11 cellular contexts compared by ENCODE assay signal in the genomic region with DNA sequence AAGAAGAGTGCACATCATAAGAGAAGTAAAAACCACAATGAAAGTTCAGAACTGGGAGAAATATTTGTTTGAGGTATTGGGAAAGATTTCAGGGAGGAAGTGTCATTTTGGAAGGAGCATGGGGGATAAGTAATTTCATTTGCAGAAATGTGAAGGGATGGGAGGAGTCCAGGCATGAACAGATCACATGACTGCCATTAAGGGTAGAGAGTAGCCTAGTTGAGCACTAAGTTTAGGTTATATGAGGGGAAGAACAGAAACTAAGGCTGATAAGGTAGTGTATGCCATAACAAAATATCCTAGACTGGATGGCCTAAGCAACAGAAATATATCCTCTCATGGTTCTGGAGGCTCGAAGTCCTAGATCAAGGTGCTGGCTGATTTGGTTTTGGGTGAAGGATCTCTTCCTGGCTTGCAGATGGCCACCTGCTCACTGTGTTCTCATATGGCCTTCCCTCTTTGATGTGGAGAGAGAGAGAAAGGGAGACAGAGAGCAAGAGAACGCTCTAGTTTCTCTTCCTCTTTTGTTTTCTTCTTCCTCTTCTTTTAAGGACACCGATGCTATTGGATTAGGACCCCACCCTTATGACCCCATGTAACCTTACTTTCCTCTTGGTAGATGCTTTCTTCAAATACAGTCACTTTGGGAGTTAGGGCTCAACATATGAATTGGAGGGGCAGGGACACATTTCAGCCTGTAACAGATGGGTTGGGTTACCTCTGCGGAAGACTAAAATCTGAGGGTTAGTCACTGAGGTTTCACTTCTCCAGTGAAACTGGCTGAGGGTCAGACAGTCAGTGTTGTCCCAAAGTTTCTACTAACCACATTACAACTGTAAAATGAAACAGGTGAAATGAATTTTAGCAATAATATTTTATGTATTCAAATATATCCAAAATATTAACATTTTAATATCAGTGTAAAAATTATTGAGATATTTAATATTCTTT.
DNase-seq lines count a peak whose midpoint lies in the region; ATAC-seq and TF ChIP-seq lines count a peak whose summit lies in the region.
"Had no signal": no experiment of that assay in that cellular context is flagged by ENCODE, and none has a peak within 500 bp of the region (broad histone marks: within the 10 kb centered on the region; RNA-seq: fewer than 3 reads in every experiment).

No MANE protein-coding gene starts in this region.

- ATAC-seq in left ventricle myocardium superior (peak; percentile 42), HG02981 (IDR thresholded peaks at IDR 0.05; ENCODE audit: unreplicated experiment) (peak; percentile 78)
- ATAC-seq: heart left ventricle, Panc1 had no signal

- no peak for TF ChIP-seq CTCF in right atrium auricular region (IDR thresholded peaks at IDR 0.05)
- TF ChIP-seq CTCF in OCI-LY3 (IDR thresholded peaks at IDR 0.05; ENCODE audit: low read depth, low read length) = no peak

- H3K27me3 ChIP-seq in right atrium auricular region (no peaks in the 10 kb centered on the region), OCI-LY3 (ENCODE audit: low read depth, low read length) (peaks cover 7% of the 10 kb centered on the region; the same call in 1 of the 2 replicates)

- H3K4me2 ChIP-seq in OCI-LY3 (ENCODE audit: low read length) = peak overlapping the region; percentile 57

- H3K9ac ChIP-seq in OCI-LY3 (ENCODE audit: low read length) = peak overlapping the region; percentile 34; the same call in 1 of the 2 replicates

- H3K79me2 ChIP-seq in OCI-LY3 (ENCODE audit: low read length) = no peaks in the 10 kb centered on the region

- no peak overlapping the region for H2AFZ ChIP-seq in OCI-LY3 (ENCODE audit: low read depth, low read length)

- H3K36me3 ChIP-seq in right atrium auricular region (no peaks in the 10 kb centered on the region), OCI-LY3 (replicated peaks; ENCODE audit: low read depth, low read length) (peaks cover 16% of the 10 kb centered on the region)
- H3K36me3 ChIP-seq: heart left ventricle, prostate gland had no signal

- DNase-seq in left ventricle myocardium superior (no peak), right atrium auricular region (ENCODE audit: low spot score) (no peak), cerebellar nuclear complex (lab: John Stamatoyannopoulos, UW) (no peak), T-helper 1 cell (no peak)
- no peak for DNase-seq in stimulated activated CD4-positive, alpha-beta T cell treated with anti-CD3 and anti-CD28 coated beads, Interleukin-4, amount 100 ng/mL, for 4 hours
- DNase-seq in activated T-cell treated with anti-CD3 and anti-CD28 coated beads, Interleukin-2, amount 50 U/mL, for 48 hours = no peak
- DNase-seq: heart left ventricle had no signal

- no peaks in the 10 kb centered on the region for H3K4me1 ChIP-seq in right atrium auricular region
- peaks cover 62% of the 10 kb centered on the region for H3K4me1 ChIP-seq in OCI-LY3 (ENCODE audit: low read length)

- H3K4me3 ChIP-seq in right atrium auricular region (no peak overlapping the region), OCI-LY3 (ENCODE audit: low read length) (peak overlapping the region; percentile 13; the same call in 1 of the 2 replicates)
- H3K4me3 ChIP-seq: heart left ventricle, prostate gland had no signal

- intact Hi-C loops in left ventricle myocardium superior (cut with micrococcal nuclease) = no loop called here

- H3K27ac ChIP-seq in right atrium auricular region = no peak overlapping the region
- peak overlapping the region; percentile 93 for H3K27ac ChIP-seq in OCI-LY3 (ENCODE audit: low read length)
- H3K27ac ChIP-seq: heart left ventricle, prostate gland had no signal

- no peaks in the 10 kb centered on the region for H3K9me3 ChIP-seq in right atrium auricular region
- H3K9me3 ChIP-seq in OCI-LY3 (ENCODE audit: insufficient read depth, low read length) = peaks cover 14% of the 10 kb centered on the region; the same call in 1 of the 2 replicates
- H3K9me3 ChIP-seq: heart left ventricle, prostate gland had no signal

- no peaks in the 10 kb centered on the region for H4K20me1 ChIP-seq in OCI-LY3 (ENCODE audit: insufficient read depth, low read length)
